In genomic region chr4:126269106-126269505, GRCh38 we compare ENCODE assay signal across 17 cellular contexts.
DNase-seq lines count a peak whose midpoint lies in the region; ATAC-seq lines count a peak whose summit lies in the region.
"Had no signal": no experiment of that assay in that cellular context is flagged by ENCODE, and none has a peak within 500 bp of the region (broad histone marks: within the 10 kb centered on the region; RNA-seq: fewer than 3 reads in every experiment).

No MANE protein-coding gene starts in this region.

- DNase-seq in GM03348 (ENCODE audit: low spot score) (peak; percentile 6), astrocyte of the hippocampus (ENCODE audit: low read depth, low spot score) (peak; percentile 6), Right ventricle myocardium superior (peak; percentile 53), mesendoderm (peak; percentile 59), NCI-H1417 treated with DMSO at 0.1 percent for 48 hours (lab: John Stamatoyannopoulos, UW) (no peak), HT-29 (ENCODE audit: low spot score) (no peak), MG63 (no peak)
- DNase-seq: AML-193, DMS53, KG1, NCI-H1105, NCI-H187, NCI-H446 treated with DMSO at 0.1 percent for 48 hours, NCI-H774 had no signal

- WGBS in mesendoderm (ENCODE audit: extremely low coverage, insufficient coverage, low lambda C conversion rate) = no CpG with 5 or more reads among the region's 6 CpGs

- no peak overlapping the region for H3K23ac ChIP-seq in mesendoderm (ENCODE audit: low read length)

- H3K27ac ChIP-seq in mesendoderm (ENCODE audit: low read depth, low read length) = no peak overlapping the region
- H3K27ac ChIP-seq: HL-60 had no signal

- no peaks in the 10 kb centered on the region for H3K9me3 ChIP-seq in MG63

- H3K36me3 ChIP-seq in mesendoderm (ENCODE audit: control insufficient read depth, insufficient read depth, low read length) = no peaks in the 10 kb centered on the region
- H3K36me3 ChIP-seq in MG63 = no peaks in the 10 kb centered on the region

- intact Hi-C loops in Right ventricle myocardium superior (cut with DNase I) = no loop called here

- peak; percentile 97 for ATAC-seq in Right ventricle myocardium superior (ENCODE audit: poor library complexity)
- no peak for ATAC-seq in GM21786 (IDR thresholded peaks at IDR 0.05; ENCODE audit: unreplicated experiment)
- ATAC-seq: HCT116 had no signal

- H3K18ac ChIP-seq in mesendoderm (ENCODE audit: low read length) = no peak overlapping the region

- no peak overlapping the region for H3K56ac ChIP-seq in mesendoderm (ENCODE audit: low read length)

- H3K4ac ChIP-seq in mesendoderm (ENCODE audit: low read depth, low read length) = no peak overlapping the region

- H2AK5ac ChIP-seq in mesendoderm (ENCODE audit: low read length) = no peak overlapping the region

- H3K79me1 ChIP-seq in mesendoderm (ENCODE audit: low read length) = no peaks in the 10 kb centered on the region

- no peak overlapping the region for H4K5ac ChIP-seq in mesendoderm (ENCODE audit: low read length)

- H3K4me1 ChIP-seq in mesendoderm (ENCODE audit: control insufficient read depth, low read depth, low read length) = no peaks in the 10 kb centered on the region

- H3K4me3 ChIP-seq in mesendoderm (ENCODE audit: low read length) (no peak overlapping the region), MG63 (no peak overlapping the region)

- H4K8ac ChIP-seq in mesendoderm (ENCODE audit: low read depth, low read length) = no peak overlapping the region

- no peak overlapping the region for H2BK5ac ChIP-seq in mesendoderm (ENCODE audit: low read length)

- H3K4me2 ChIP-seq in mesendoderm (ENCODE audit: low read length) = no peak overlapping the region

- H2BK120ac ChIP-seq in mesendoderm (ENCODE audit: low read depth, low read length) = no peak overlapping the region

- H3K79me2 ChIP-seq in mesendoderm (ENCODE audit: control insufficient read depth, insufficient read depth, low read length) = no peaks in the 10 kb centered on the region

- H3K27me3 ChIP-seq in mesendoderm (ENCODE audit: insufficient read depth, low read length, poor library complexity) = no peaks in the 10 kb centered on the region
- H3K27me3 ChIP-seq in MG63 = no peaks in the 10 kb centered on the region

- H3K9ac ChIP-seq in mesendoderm (ENCODE audit: low read length) = no peak overlapping the region

- no peak overlapping the region for H2BK15ac ChIP-seq in mesendoderm (replicated peaks; ENCODE audit: low read depth)

Comparison
In these comparisons a context has a peak if more than half of its experiments do, and no peak if none do; other contexts are left out.
1. DNase-seq: peak in GM03348 (single experiment), astrocyte of the hippocampus (single experiment), Right ventricle myocardium superior (single experiment) and mesendoderm (single experiment); none in NCI-H1417 treated with DMSO at 0.1 percent for 48 hours (single experiment), HT-29 (single experiment) and MG63 (single experiment).